ENCODE assay signal across 11 cellular contexts in genomic region chr17:82289822-82290541, GRCh38. TPM values are rescaled to one million over a fixed set of nuclear protein-coding genes. Genes with fewer than 3 reads are reported as not detected.
DNase-seq lines count a peak whose midpoint lies in the region; ATAC-seq, FAIRE-seq and TF ChIP-seq lines count a peak whose summit lies in the region.
"Had no signal": no experiment of that assay in that cellular context is flagged by ENCODE, and none has a peak within 500 bp of the region (broad histone marks: within the 10 kb centered on the region; RNA-seq: fewer than 3 reads in every experiment).

No MANE protein-coding gene starts in this region.

- 92% methylated on average over 16 of the region's 16 CpGs for WGBS in A549 (ENCODE audit: missing lambda C conversion rate)

- no peak for FAIRE-seq in A549 (lab: Jason Lieb, UNC)

- no peaks in the 10 kb centered on the region for H3K27me3 Mint-ChIP-seq in CD4-positive, alpha-beta T cell
- peaks cover 3% of the 10 kb centered on the region for H3K27me3 Mint-ChIP-seq in activated T-helper 2 cell treated with anti-CD3 and anti-CD28 coated beads, Interferon-gamma antibody, Interleukin-2, Interleukin-4, amounts not matched to agents 10 μg/mL and 5 μg/mL and 100 μg/mL, durations not matched to agents 14 hours and 24 hours and 36 hours (ENCODE audit: low read depth)
- peaks cover 7% of the 10 kb centered on the region for H3K27me3 Mint-ChIP-seq in nephron (ENCODE audit: low read depth)
- H3K27me3 Mint-ChIP-seq: naive thymus-derived CD4-positive, alpha-beta T cell had no signal

- H3K4me3 Mint-ChIP-seq in CD4-positive, alpha-beta T cell, result peak overlapping the region; percentile 57
- no peak overlapping the region for H3K4me3 Mint-ChIP-seq in activated T-helper 2 cell treated with anti-CD3 and anti-CD28 coated beads, Interferon-gamma antibody, Interleukin-2, Interleukin-4, amounts not matched to agents 10 μg/mL and 5 μg/mL and 100 μg/mL, durations not matched to agents 14 hours and 24 hours and 36 hours (ENCODE audit: low read depth)
- peak overlapping the region; percentile 81 to 89 (median 84) for H3K4me3 Mint-ChIP-seq in nephron

- intact Hi-C loops in CD4-positive, alpha-beta T cell (cut with DNase I, micrococcal nuclease), result loop anchor here in 1 of 2 experiments (10.0 kb wide), 3 partner anchors 55 to 255 kb away; partner anchors contain the start of genes DCXR and RAC3
- intact Hi-C loops in activated T-helper 2 cell treated with anti-CD3 and anti-CD28 coated beads, Interferon-gamma antibody, Interleukin-2, Interleukin-4, amounts not matched to agents 10 μg/mL and 5 μg/mL and 100 μg/mL, durations not matched to agents 14 hours and 24 hours and 36 hours (cut with micrococcal nuclease), result no loop called here

- CTCF ChIA-PET in A549 (lab: Yijun Ruan, JAX), result no interaction called here
- CTCF ChIA-PET in CD4-positive, alpha-beta T cell (lab: Charles Lee), result no interaction called here

- DNase-seq in A549 (ENCODE audit: low read depth in 1 of 2, low spot score in 1 of 2), result no peak
- no peak for DNase-seq in CD4-positive, alpha-beta T cell
- DNase-seq in activated T-helper 2 cell treated with anti-CD3 and anti-CD28 coated beads, Interferon-gamma antibody, Interleukin-2, Interleukin-4, amounts not matched to agents 10 μg/mL and 5 μg/mL and 100 μg/mL, durations not matched to agents 14 hours and 24 hours and 36 hours (ENCODE audit: low spot score), result no peak
- DNase-seq in BE2C, result no peak
- DNase-seq in central memory CD4-positive, alpha-beta T cell, result no peak
- no peak for DNase-seq in activated effector memory CD4-positive, alpha-beta T cell treated with anti-CD3 and anti-CD28 coated beads, Interleukin-2, amount 50 U/mL, for 16 hours
- DNase-seq: activated naive CD4-positive, alpha-beta T cell; naive thymus-derived CD4-positive, alpha-beta T cell; NCI-H1436 treated with DMSO at 0.1 percent for 48 hours had no signal

- TF ChIP-seq CTCF in A549 (IDR thresholded peaks at IDR 0.05), result no peak
- no peak for TF ChIP-seq CTCF in CD4-positive, alpha-beta T cell (IDR thresholded peaks at IDR 0.05)
- no peak for TF ChIP-seq CTCF in nephron (IDR thresholded peaks at IDR 0.05; ENCODE audit: unreplicated experiment in 3 of 3)
- no peak for TF ChIP-seq CTCF in BE2C (IDR thresholded peaks at IDR 0.05; ENCODE audit: low read depth, low read length)

- H3K4me3 ChIP-seq in A549, result no peak overlapping the region
- H3K4me3 ChIP-seq in BE2C (ENCODE audit: low read depth, low read length), result no peak overlapping the region
- H3K4me3 ChIP-seq: SJSA1 had no signal

- H3K27ac ChIP-seq in A549, result peak overlapping the region; percentile 87 to 88
- no peak overlapping the region for H3K27ac ChIP-seq in CD4-positive, alpha-beta T cell (ENCODE audit: low read depth, low read length)
- H3K27ac ChIP-seq: SJSA1 had no signal

- peaks cover 47% of the 10 kb centered on the region for H3K4me1 ChIP-seq in A549
- H3K4me1 ChIP-seq in BE2C, result no peaks in the 10 kb centered on the region; the same call in 1 of the 2 replicates

- H3K36me3 ChIP-seq in BE2C, result no peaks in the 10 kb centered on the region

- POLR2A ChIA-PET in A549 (lab: Yijun Ruan, JAX), result interaction anchor here (0.6 kb wide), 1 partner anchor 165 kb away, joined by 3 read pairs; no protein-coding TSS in a partner anchor
- POLR2A ChIA-PET in CD4-positive, alpha-beta T cell (lab: Charles Lee), result no interaction called here

- peaks cover 5% of the 10 kb centered on the region for H3K36me3 Mint-ChIP-seq in CD4-positive, alpha-beta T cell (ENCODE audit: low read depth)
- peaks cover 13% of the 10 kb centered on the region for H3K36me3 Mint-ChIP-seq in activated T-helper 2 cell treated with anti-CD3 and anti-CD28 coated beads, Interferon-gamma antibody, Interleukin-2, Interleukin-4, amounts not matched to agents 10 μg/mL and 5 μg/mL and 100 μg/mL, durations not matched to agents 14 hours and 24 hours and 36 hours (ENCODE audit: low read depth)
- no peaks in the 10 kb centered on the region for H3K36me3 Mint-ChIP-seq in nephron (ENCODE audit: low read depth)

- TF ChIP-seq RAD21 in A549 (conservative IDR thresholded peaks at IDR 0.05 in 1 of 2, IDR thresholded peaks at IDR 0.05 in 1 of 2), result no peak

- H3K4me2 ChIP-seq in A549, result no peak overlapping the region; the same call in 2 of the 3 replicates

- no peak for ATAC-seq in A549
- no peak for ATAC-seq in CD4-positive, alpha-beta T cell (ENCODE audit: poor library complexity)
- ATAC-seq: naive thymus-derived CD4-positive, alpha-beta T cell had no signal

- TF ChIP-seq EP300 in A549 (IDR thresholded peaks at IDR 0.05), result no peak

- TF ChIP-seq POLR2A in A549 (IDR thresholded peaks at IDR 0.05; ENCODE audit: low read length), result peak; percentile 4; the same call in 1 of the 2 replicates

- H3K9me3 Mint-ChIP-seq in CD4-positive, alpha-beta T cell, result no peaks in the 10 kb centered on the region
- H3K9me3 Mint-ChIP-seq in activated T-helper 2 cell treated with anti-CD3 and anti-CD28 coated beads, Interferon-gamma antibody, Interleukin-2, Interleukin-4, amounts not matched to agents 10 μg/mL and 5 μg/mL and 100 μg/mL, durations not matched to agents 14 hours and 24 hours and 36 hours, result no peaks in the 10 kb centered on the region
- peaks cover 2% of the 10 kb centered on the region for H3K9me3 Mint-ChIP-seq in nephron

- no peaks in the 10 kb centered on the region for H3K27me3 ChIP-seq in CD4-positive, alpha-beta T cell (ENCODE audit: control insufficient read depth, insufficient read depth, low read length)
- no peaks in the 10 kb centered on the region for H3K27me3 ChIP-seq in BE2C
- H3K27me3 ChIP-seq: SJSA1 had no signal

- H3K27ac Mint-ChIP-seq in CD4-positive, alpha-beta T cell, result peak overlapping the region; percentile 42
- H3K27ac Mint-ChIP-seq in activated T-helper 2 cell treated with anti-CD3 and anti-CD28 coated beads, Interferon-gamma antibody, Interleukin-2, Interleukin-4, amounts not matched to agents 10 μg/mL and 5 μg/mL and 100 μg/mL, durations not matched to agents 14 hours and 24 hours and 36 hours, result peak overlapping the region; percentile 28
- peak overlapping the region in 1 of 3 experiments; percentile 79 for H3K27ac Mint-ChIP-seq in nephron

- peaks cover 32% of the 10 kb centered on the region for H3K4me1 Mint-ChIP-seq in CD4-positive, alpha-beta T cell (ENCODE audit: low read depth)
- peaks cover 27% of the 10 kb centered on the region for H3K4me1 Mint-ChIP-seq in activated T-helper 2 cell treated with anti-CD3 and anti-CD28 coated beads, Interferon-gamma antibody, Interleukin-2, Interleukin-4, amounts not matched to agents 10 μg/mL and 5 μg/mL and 100 μg/mL, durations not matched to agents 14 hours and 24 hours and 36 hours (ENCODE audit: low read depth)
- H3K4me1 Mint-ChIP-seq in nephron, result peaks cover 27% of the 10 kb centered on the region

- peaks cover 11% of the 10 kb centered on the region for H3K9me3 ChIP-seq in A549
- no peaks in the 10 kb centered on the region for H3K9me3 ChIP-seq in CD4-positive, alpha-beta T cell (ENCODE audit: control insufficient read depth, low read length)
- H3K9me3 ChIP-seq in BE2C, result no peaks in the 10 kb centered on the region
- H3K9me3 ChIP-seq: SJSA1 had no signal

TF ChIP-seq in A549, 52 proteins besides CTCF, POLR2A, EP300 and RAD21 (continues in another document):
- TF ChIP-seq CBX2 (IDR thresholded peaks at IDR 0.05; ENCODE audit: borderline replicate concordance, low read depth), result no peak
- no peak for TF ChIP-seq HDAC2 (IDR thresholded peaks at IDR 0.05)
- no peak for TF ChIP-seq FOSB (CRISPR knock-in tag; IDR thresholded peaks at IDR 0.05)
- TF ChIP-seq CHD2 (IDR thresholded peaks at IDR 0.05; ENCODE audit: low read length, partially characterized antibody), result no peak
- no peak for TF ChIP-seq SREBF2 (IDR thresholded peaks at IDR 0.05)

RNA-seq across cellular contexts. Expression of gene CSNK1D, which starts 16.5 kb away (rescaled TPM):
- polyA plus RNA-seq in A549 (2011; rRNA removed), result 130 and 139 TPM in 2 replicates
- 182 and 192 TPM in 2 replicates for polyA plus RNA-seq in A549 (2012; cell fraction: cytosol; rRNA removed)
- polyA plus RNA-seq in A549 (2012; cell fraction: nucleus; rRNA removed), result 734 and 786 TPM in 2 replicates
- polyA plus RNA-seq in A549 (2017; fragmentation: RNase III; extraction: RNeasy Plus Mini Kit Qiagen cat#74134 plus additional on column Dnase treatment), result 151 to 173 TPM (median 163 TPM) in 3 replicates
- 105 and 128 TPM in 2 replicates for polyA minus RNA-seq in A549 (2011; rRNA and poly(A)+ RNA removed)
- 100 to 1,000 TPM; 277 to 286 TPM for total RNA-seq in CD4-positive, alpha-beta T cell
- total RNA-seq in activated T-helper 2 cell treated with anti-CD3 and anti-CD28 coated beads, Interferon-gamma antibody, Interleukin-2, Interleukin-4, amounts not matched to agents 10 μg/mL and 5 μg/mL and 100 μg/mL, durations not matched to agents 14 hours and 24 hours and 36 hours, result 139 and 151 TPM in 2 replicates
- 264 TPM for polyA plus RNA-seq in BE2C (2012; ENCODE audit: insufficient read depth, insufficient read length, low read depth)

RNA-seq across cellular contexts. Expression of gene CD7, which starts 27.4 kb away (rescaled TPM):
- polyA plus RNA-seq in A549 (2011; rRNA removed), result not detected in 2 replicates
- not detected in 2 replicates for polyA plus RNA-seq in A549 (2012; cell fraction: cytosol; rRNA removed)
- polyA plus RNA-seq in A549 (2012; cell fraction: nucleus; rRNA removed), result 0.07 TPM in 1 of 2 replicates, not detected in the other
- polyA plus RNA-seq in A549 (2017; fragmentation: RNase III; extraction: RNeasy Plus Mini Kit Qiagen cat#74134 plus additional on column Dnase treatment), result not detected in 3 replicates
- polyA minus RNA-seq in A549 (2011; rRNA and poly(A)+ RNA removed), result not detected in 2 replicates
- 100 to 1,000 TPM; 225 to 234 TPM for total RNA-seq in CD4-positive, alpha-beta T cell
- 345 and 351 TPM in 2 replicates for total RNA-seq in activated T-helper 2 cell treated with anti-CD3 and anti-CD28 coated beads, Interferon-gamma antibody, Interleukin-2, Interleukin-4, amounts not matched to agents 10 μg/mL and 5 μg/mL and 100 μg/mL, durations not matched to agents 14 hours and 24 hours and 36 hours
- polyA plus RNA-seq in BE2C (2012; ENCODE audit: insufficient read depth, insufficient read length, low read depth), result 0.46 TPM
- total RNA-seq: SJSA1 had no signal

RNA-seq across cellular contexts. Expression of gene SECTM1, which starts 43.6 kb away (rescaled TPM):
- polyA plus RNA-seq in A549 (2011; rRNA removed) (0.22 and 0.58 TPM in 2 replicates), A549 (2017; fragmentation: RNase III; extraction: RNeasy Plus Mini Kit Qiagen cat#74134 plus additional on column Dnase treatment) (1.5 to 2.5 TPM (median 2.0 TPM) in 3 replicates)
- 0.31 and 0.52 TPM in 2 replicates for polyA plus RNA-seq in A549 (2012; cell fraction: cytosol; rRNA removed)
- 0.58 and 0.83 TPM in 2 replicates for polyA plus RNA-seq in A549 (2012; cell fraction: nucleus; rRNA removed)
- polyA minus RNA-seq in A549 (2011; rRNA and poly(A)+ RNA removed), result not detected in 2 replicates
- 1 to 10 TPM; 2.1 to 3.1 TPM for total RNA-seq in CD4-positive, alpha-beta T cell
- total RNA-seq in activated T-helper 2 cell treated with anti-CD3 and anti-CD28 coated beads, Interferon-gamma antibody, Interleukin-2, Interleukin-4, amounts not matched to agents 10 μg/mL and 5 μg/mL and 100 μg/mL, durations not matched to agents 14 hours and 24 hours and 36 hours, result 2.7 and 3.7 TPM in 2 replicates
- 0.42 TPM for polyA plus RNA-seq in BE2C (2012; ENCODE audit: insufficient read depth, insufficient read length, low read depth)
